ENCODE assay signal across 15 cellular contexts in genomic region chr9:129240581-129241211, GRCh38.
DNase-seq lines count a peak whose midpoint lies in the region; ATAC-seq and TF ChIP-seq lines count a peak whose summit lies in the region.
"Had no signal": no experiment of that assay in that cellular context is flagged by ENCODE, and none has a peak within 500 bp of the region (broad histone marks: within the 10 kb centered on the region; RNA-seq: fewer than 3 reads in every experiment).

No MANE protein-coding gene starts in this region.

- H3K4me1 ChIP-seq in mucosa of descending colon (ENCODE audit: low read depth): no peaks in the 10 kb centered on the region
- no peaks in the 10 kb centered on the region for H3K4me1 ChIP-seq in aorta (ENCODE audit: control insufficient read depth in 1 of 2, insufficient read depth in 2 of 2, low read length in 2 of 2)
- H3K4me1 ChIP-seq: Peyer's patch had no signal

- no peak overlapping the region for H3K4me3 Mint-ChIP-seq in activated CD4-positive, alpha-beta T cell treated with anti-CD3 and anti-CD28 coated beads for 36 hours

- CTCF ChIA-PET in activated CD4-positive, alpha-beta T cell treated with anti-CD3 and anti-CD28 coated beads for 36 hours (lab: Charles Lee): interaction anchor here (0.6 to 1.7 kb wide), 3 partner anchors 18 to 110 kb away, joined by 3 to 5 read pairs (median 4); no protein-coding TSS in a partner anchor

- POLR2A ChIA-PET in activated CD4-positive, alpha-beta T cell treated with anti-CD3 and anti-CD28 coated beads for 36 hours (lab: Charles Lee): no interaction called here

- H3K4me3 ChIP-seq in mucosa of descending colon (no peak overlapping the region), aorta (ENCODE audit: low read length in 2 of 2) (no peak overlapping the region)
- H3K4me3 ChIP-seq: BLaER1 treated with 17β-estradiol and CSF1 and Interleukin-3, amounts not matched to agents 10 nM and 100 nM; Peyer's patch had no signal

- WGBS in aorta, 2 donors: 96 to 99% methylated on average over 3 of the region's 3 CpGs

- no peak for ATAC-seq in activated CD4-positive, alpha-beta T cell treated with anti-CD3 and anti-CD28 coated beads for 36 hours
- ATAC-seq in left ventricle myocardium superior: no peak
- ATAC-seq in Right ventricle myocardium inferior: no peak
- no peak for ATAC-seq in mucosa of descending colon
- ATAC-seq in aorta (ENCODE audit: low FRiP score): no peak

- DNase-seq in activated CD4-positive, alpha-beta T cell treated with anti-CD3 and anti-CD28 coated beads for 36 hours: peak; percentile 44
- no peak for DNase-seq in activated CD4-positive, alpha-beta T cell treated with anti-CD3 and anti-CD28 coated beads for 48 hours
- peak; percentile 8 for DNase-seq in left ventricle myocardium superior
- no peak for DNase-seq in Right ventricle myocardium inferior (ENCODE audit: missing footprints)
- DNase-seq in mucosa of descending colon: peak in 2 of 3 donors; percentile 8 to 30
- peak; percentile 18 to 26 for DNase-seq in aorta
- DNase-seq in KBM-7: no peak
- no peak for DNase-seq in NCI-H2171 treated with DMSO at 0.1 percent for 48 hours (lab: John Stamatoyannopoulos, UW)
- DNase-seq: Karpas-422, NCI-H1930, NCI-H2171, NCI-H510A had no signal

- no peak for TF ChIP-seq CTCF in mucosa of descending colon (IDR thresholded peaks at IDR 0.05)

- intact Hi-C loops in activated CD4-positive, alpha-beta T cell treated with anti-CD3 and anti-CD28 coated beads for 36 hours (cut with DNase I, micrococcal nuclease): no loop called here
- intact Hi-C loops in left ventricle myocardium superior (cut with micrococcal nuclease) (no loop called here), Right ventricle myocardium inferior (cut with DNase I) (no loop called here), mucosa of descending colon (cut with DNase I, micrococcal nuclease) (no loop called here), aorta (cut with DNase I) (loop anchor here in 1 of 2 donors (10.0 kb wide), 1 partner anchor 56 kb away; no protein-coding TSS in a partner anchor)

- H3K27ac Mint-ChIP-seq in activated CD4-positive, alpha-beta T cell treated with anti-CD3 and anti-CD28 coated beads for 36 hours: peak overlapping the region; percentile 29

- no peaks in the 10 kb centered on the region for H3K36me3 Mint-ChIP-seq in activated CD4-positive, alpha-beta T cell treated with anti-CD3 and anti-CD28 coated beads for 36 hours (ENCODE audit: low read depth)

- H3K27me3 ChIP-seq in aorta (ENCODE audit: control insufficient read depth in 1 of 2, insufficient read depth in 2 of 2, low read length in 1 of 2): no peaks in the 10 kb centered on the region
- H3K27me3 ChIP-seq: Peyer's patch had no signal

- no peaks in the 10 kb centered on the region for H3K9me3 ChIP-seq in mucosa of descending colon
- no peaks in the 10 kb centered on the region for H3K9me3 ChIP-seq in aorta (ENCODE audit: control insufficient read depth, low read length)
- H3K9me3 ChIP-seq: BLaER1 treated with 17β-estradiol and CSF1 and Interleukin-3, amounts not matched to agents 10 nM and 100 nM; Peyer's patch had no signal

- peaks cover 32% of the 10 kb centered on the region for H3K4me1 Mint-ChIP-seq in activated CD4-positive, alpha-beta T cell treated with anti-CD3 and anti-CD28 coated beads for 36 hours

- H3K36me3 ChIP-seq in mucosa of descending colon (ENCODE audit: low read depth) (no peaks in the 10 kb centered on the region), aorta (ENCODE audit: control insufficient read depth in 1 of 2, insufficient read depth in 2 of 2, low read length in 1 of 2) (no peaks in the 10 kb centered on the region)
- H3K36me3 ChIP-seq: BLaER1 treated with 17β-estradiol and CSF1 and Interleukin-3, amounts not matched to agents 10 nM and 100 nM; Peyer's patch had no signal

- in situ Hi-C loops in KBM-7 (cut with MboI; ENCODE audit: low pct_unique_long_range_greater_than_20kb, low sequenced_read_pairs): no loop called here

- H3K9me3 Mint-ChIP-seq in activated CD4-positive, alpha-beta T cell treated with anti-CD3 and anti-CD28 coated beads for 36 hours (ENCODE audit: low read depth): no peaks in the 10 kb centered on the region

- no peak overlapping the region for H3K27ac ChIP-seq in aorta (ENCODE audit: low read depth in 1 of 2, low read length in 2 of 2)
- H3K27ac ChIP-seq: 22Rv1; BLaER1 treated with 17β-estradiol and CSF1 and Interleukin-3, amounts not matched to agents 10 nM and 100 nM; Peyer's patch had no signal

- no peaks in the 10 kb centered on the region for H3K27me3 Mint-ChIP-seq in activated CD4-positive, alpha-beta T cell treated with anti-CD3 and anti-CD28 coated beads for 36 hours

Comparison
In these comparisons a context has a peak if more than half of its experiments do, and no peak if none do; other contexts are left out.
1. DNase-seq: peak in activated CD4-positive, alpha-beta T cell treated with anti-CD3 and anti-CD28 coated beads for 36 hours (single experiment), left ventricle myocardium superior (single experiment), mucosa of descending colon (2 of 3) and aorta (2 of 2); none in activated CD4-positive, alpha-beta T cell treated with anti-CD3 and anti-CD28 coated beads for 48 hours (single experiment), Right ventricle myocardium inferior (single experiment), KBM-7 (single experiment) and NCI-H2171 treated with DMSO at 0.1 percent for 48 hours (single experiment).